Comparison of ENCODE assay signal across 21 cellular contexts in the genomic region with DNA sequence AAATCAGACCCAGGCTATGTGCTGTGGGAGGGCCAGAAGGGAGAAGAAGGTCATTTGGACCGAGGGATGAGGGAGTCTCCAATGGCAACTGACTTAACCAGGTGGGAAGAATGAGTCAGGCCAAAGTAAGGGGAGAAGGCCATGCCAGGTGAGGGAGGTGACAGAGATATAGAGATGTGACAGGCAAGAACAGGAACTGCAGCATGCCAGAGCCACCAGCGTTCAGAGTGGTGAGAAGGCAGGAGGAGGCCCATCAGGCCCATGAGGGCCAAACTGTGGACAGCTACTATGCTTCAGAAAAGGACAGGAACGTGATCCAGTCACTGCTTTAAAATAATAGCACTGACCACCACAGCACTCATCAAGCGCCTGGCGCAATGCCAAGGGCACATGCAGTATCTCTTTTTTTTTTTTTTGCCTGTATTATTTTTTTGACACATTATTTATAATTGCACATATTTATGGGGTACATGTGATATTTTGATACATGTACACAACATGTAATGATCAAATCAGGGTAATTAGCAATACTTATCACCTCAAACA.
"Had no signal": no experiment of that assay in that cellular context is flagged by ENCODE, and none has a peak within 500 bp of the region (broad histone marks: within the 10 kb centered on the region; RNA-seq: fewer than 3 reads in every experiment).

No MANE protein-coding gene starts in this region.

- H3K9me3 ChIP-seq: psoas muscle, upper lobe of right lung, uterus had no signal

- FAIRE-seq: endometrium, frontal cortex, keratinocyte had no signal

- H3K27ac ChIP-seq: psoas muscle, skin epidermis, spleen, thoracic aorta, tibial nerve, upper lobe of right lung, uterus had no signal

- H3K4me1 ChIP-seq: psoas muscle, spleen, tibial nerve, upper lobe of right lung, uterus had no signal

- ATAC-seq: effector memory CD8-positive, alpha-beta T cell; left lobe of liver; mucosa of descending colon; psoas muscle; right cardiac atrium; stimulated activated naive B cell treated with anti-CD40 and anti-IgM and Interleukin-4, amounts not matched to agents 10 μg/mL and 1 μg/mL and 100 μg/mL, for 72 hours; upper lobe of right lung had no signal

- H3K36me3 ChIP-seq: spleen, thoracic aorta, tibial nerve, upper lobe of right lung, uterus had no signal

- H3K27me3 ChIP-seq: spleen, tibial nerve, upper lobe of right lung, uterus had no signal

- DNase-seq: cortex of kidney; effector memory CD8-positive, alpha-beta T cell; erythroblast; mesenchymal stem cell; mucosa of descending colon; naive B cell; nucleus accumbens; psoas muscle; right cardiac atrium; stimulated activated CD4-positive, alpha-beta T cell treated with anti-CD3 and anti-CD28 coated beads, Interleukin-2, amount 100 ng/mL, for 48 hours; stimulated activated naive B cell treated with anti-CD40 and anti-IgM and Interleukin-4, amounts not matched to agents 10 μg/mL and 1 μg/mL and 100 μg/mL, for 72 hours; upper lobe of right lung; uterus had no signal

- H3K4me3 ChIP-seq: mucosa of descending colon, psoas muscle, skin epidermis, spleen, thoracic aorta, tibial nerve, upper lobe of right lung, uterus had no signal
